ENCODE assay signal across 8 cellular contexts in the genomic region with DNA sequence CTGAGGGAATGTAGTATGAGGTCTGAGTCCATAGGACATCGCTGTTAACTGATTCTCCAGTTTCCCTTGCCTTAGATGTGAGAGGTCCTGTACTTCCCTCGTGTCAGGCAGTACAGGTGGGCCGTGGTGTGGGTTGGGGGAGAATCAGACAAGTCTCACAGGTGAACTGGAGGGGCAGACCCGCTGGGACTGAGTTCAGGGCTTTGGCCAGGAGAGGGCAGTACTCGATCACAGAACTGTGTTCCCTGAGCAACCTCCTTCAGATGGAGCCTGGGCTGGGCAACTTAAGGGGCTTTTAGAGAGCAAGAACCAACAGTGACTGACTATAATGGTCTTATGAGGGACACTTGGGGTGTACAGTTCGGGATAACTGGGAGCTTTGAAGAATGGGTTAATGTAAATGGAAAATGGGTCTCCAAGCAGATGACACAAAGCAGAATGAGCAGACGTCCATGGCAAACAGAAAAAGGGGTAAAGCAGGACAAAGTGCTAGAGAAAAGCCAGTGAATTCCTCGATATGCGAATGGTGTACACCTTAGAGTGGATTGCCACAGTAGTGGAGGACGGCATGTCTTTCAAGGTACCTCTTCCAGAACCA.
DNase-seq lines count a peak whose midpoint lies in the region; ATAC-seq and TF ChIP-seq lines count a peak whose summit lies in the region.

No MANE protein-coding gene starts in this region.

- in situ Hi-C loops in Caki2 (cut with HindIII; ENCODE audit: low pct_unique_long_range_greater_than_20kb, low sequenced_read_pairs), result no loop called here
- in situ Hi-C loops in KBM-7 (cut with MboI; ENCODE audit: low pct_unique_long_range_greater_than_20kb, low sequenced_read_pairs), result no loop called here

- no peak for TF ChIP-seq EP300 in sigmoid colon (IDR thresholded peaks at IDR 0.05)

- intact Hi-C loops in Right ventricle myocardium inferior (cut with DNase I) (loop anchor here (1.0 kb wide), 1 partner anchor 118 kb away; no protein-coding TSS in a partner anchor), psoas muscle (cut with DNase I) (loop anchor here in 1 of 2 donors (2.0 to 5.0 kb wide), 2 partner anchors 118 to 192 kb away; no protein-coding TSS in a partner anchor), sigmoid colon (cut with DNase I) (no loop called here)

- H3K4me1 ChIP-seq in psoas muscle, result no peaks in the 10 kb centered on the region
- H3K4me1 ChIP-seq in sigmoid colon, result no peaks in the 10 kb centered on the region

- H3K4me3 ChIP-seq in psoas muscle (no peak overlapping the region), sigmoid colon (no peak overlapping the region)

- 26 to 36% (median 35%) methylated on average over 10 of the region's 10 CpGs for WGBS in psoas muscle, 3 donors
- 31 to 34% methylated on average over 10 of the region's 10 CpGs for WGBS in sigmoid colon, 2 donors

- no peak overlapping the region for H3K27ac ChIP-seq in psoas muscle
- H3K27ac ChIP-seq in sigmoid colon, result no peak overlapping the region

- TF ChIP-seq POLR2A in sigmoid colon (IDR thresholded peaks at IDR 0.05), result no peak

- H3K27me3 ChIP-seq in psoas muscle (ENCODE audit: insufficient read depth in 3 of 3, low read length in 2 of 3) (no peaks in the 10 kb centered on the region), sigmoid colon (no peaks in the 10 kb centered on the region)

- no peaks in the 10 kb centered on the region for H3K36me3 ChIP-seq in psoas muscle (ENCODE audit: insufficient read depth in 1 of 2, low read depth in 1 of 2)
- no peaks in the 10 kb centered on the region for H3K36me3 ChIP-seq in sigmoid colon

- H3K9me3 ChIP-seq in psoas muscle (no peaks in the 10 kb centered on the region), sigmoid colon (no peaks in the 10 kb centered on the region)

- DNase-seq in Caki2 (ENCODE audit: low read depth) (peak; percentile 38), KBM-7 (peak; percentile 74), SIG-M5 treated with dmso at 0.1 percent for 504 hours (lab: John Stamatoyannopoulos, UW; ENCODE audit: unreplicated experiment) (peak; percentile 30), Right ventricle myocardium inferior (ENCODE audit: missing footprints) (peak; percentile 69), psoas muscle (peak; percentile 31 to 67), sigmoid colon (no peak)
- DNase-seq in activated naive CD4-positive, alpha-beta T cell (lab: John Stamatoyannopoulos, UW), result peak; percentile 8 to 37 (median 20)

- TF ChIP-seq CTCF in psoas muscle (IDR thresholded peaks at IDR 0.05), result peak; percentile 60
- TF ChIP-seq CTCF in sigmoid colon (IDR thresholded peaks at IDR 0.05), result peak in 1 of 4 experiments; percentile 27

- peak; percentile 76 for ATAC-seq in GM21381 (IDR thresholded peaks at IDR 0.05; ENCODE audit: unreplicated experiment)
- ATAC-seq in Right ventricle myocardium inferior, result peak; percentile 32
- peak; percentile 56 to 68 (median 58) for ATAC-seq in psoas muscle
